In the genomic region with DNA sequence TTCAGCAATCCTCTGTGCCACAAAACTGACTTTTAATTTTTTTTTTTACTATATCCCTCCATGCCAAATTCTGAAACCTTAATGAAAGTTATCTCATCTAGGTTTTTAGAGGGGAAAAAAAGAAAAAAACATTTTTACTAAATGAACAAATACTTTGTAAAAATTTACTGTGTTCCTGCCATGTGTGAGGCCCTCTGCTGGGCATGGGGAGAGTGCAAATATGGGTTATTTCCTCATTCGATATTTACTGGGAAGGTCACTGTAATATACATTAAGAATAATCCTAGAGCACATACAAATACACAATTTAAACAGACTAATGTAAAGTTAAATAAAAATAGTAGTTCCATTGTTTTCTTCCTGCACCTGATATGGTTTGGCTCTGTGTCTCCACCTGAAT, we compare ENCODE assay signal across 18 cellular contexts.
DNase-seq lines count a peak whose midpoint lies in the region; ATAC-seq and TF ChIP-seq lines count a peak whose summit lies in the region.
"Had no signal": no experiment of that assay in that cellular context is flagged by ENCODE, and none has a peak within 500 bp of the region (broad histone marks: within the 10 kb centered on the region; RNA-seq: fewer than 3 reads in every experiment).

No MANE protein-coding gene starts in this region.

- no peak overlapping the region for H3K27ac Mint-ChIP-seq in endodermal cell
- H3K27ac Mint-ChIP-seq: CD4-positive, CD25-positive, alpha-beta regulatory T cell had no signal

- no peaks in the 10 kb centered on the region for H3K27me3 Mint-ChIP-seq in endodermal cell (ENCODE audit: insufficient read depth)
- H3K27me3 Mint-ChIP-seq: CD4-positive, CD25-positive, alpha-beta regulatory T cell had no signal

- in situ Hi-C loops in GM13977 (cut with MboI; ENCODE audit: low pct_unique_long_range_greater_than_20kb, low sequenced_read_pairs, unreplicated experiment) = no loop called here
- in situ Hi-C loops in KBM-7 (cut with MboI; ENCODE audit: low pct_unique_long_range_greater_than_20kb, low sequenced_read_pairs) = no loop called here

- ATAC-seq in PC-3 = no peak
- ATAC-seq: K562 had no signal

- H3K79me2 ChIP-seq in PC-3 (ENCODE audit: low read length) = no peaks in the 10 kb centered on the region

- CTCF ChIA-PET in PC-3 (lab: Charles Lee) = no interaction called here

- H3K4me1 Mint-ChIP-seq in endodermal cell = no peaks in the 10 kb centered on the region

- no peaks in the 10 kb centered on the region for H3K27me3 ChIP-seq in PC-3 (ENCODE audit: low read length)
- no peaks in the 10 kb centered on the region for H3K27me3 ChIP-seq in endodermal cell (ENCODE audit: control insufficient read depth, insufficient read depth, low read length, poor library complexity, severe bottlenecking)
- H3K27me3 ChIP-seq: right atrium auricular region, suprapubic skin had no signal

- whole genome bisulfite sequencing in endodermal cell (ENCODE audit: insufficient coverage in 1 of 2, insufficient read length in 1 of 2), 2 experiments = no CpG with 5 or more reads among the region's 1 CpG

- H3K27ac ChIP-seq in 22Rv1 = no peak overlapping the region
- no peak overlapping the region for H3K27ac ChIP-seq in PC-3 (ENCODE audit: low read length)
- H3K27ac ChIP-seq in endodermal cell (ENCODE audit: low read depth, low read length) = no peak overlapping the region
- H3K27ac ChIP-seq: right atrium auricular region, suprapubic skin had no signal

- H4K20me1 ChIP-seq in PC-3 (ENCODE audit: low read length) = no peaks in the 10 kb centered on the region

- intact Hi-C loops in PC-3 (cut with micrococcal nuclease) = no loop called here

- no peak overlapping the region for H2AFZ ChIP-seq in PC-3 (ENCODE audit: low read length)

- no peaks in the 10 kb centered on the region for H3F3A ChIP-seq in PC-3 (ENCODE audit: low read length, unreplicated experiment)

- H3K4me1 ChIP-seq in PC-3 (ENCODE audit: insufficient read depth, low read length) = no peaks in the 10 kb centered on the region
- H3K4me1 ChIP-seq in endodermal cell (ENCODE audit: control insufficient read depth, insufficient read depth, low read length) = no peaks in the 10 kb centered on the region
- H3K4me1 ChIP-seq: right atrium auricular region, suprapubic skin had no signal

- peak; percentile 67 for TF ChIP-seq CTCF in 22Rv1 (IDR thresholded peaks at IDR 0.05)
- TF ChIP-seq CTCF in GM13977 (IDR thresholded peaks at IDR 0.05; ENCODE audit: extremely low read depth, insufficient read depth, missing control alignments) = peak; percentile 3
- peak; percentile 30; the same call in 1 of the 2 replicates for TF ChIP-seq CTCF in PC-3 (conservative IDR thresholded peaks at IDR 0.05; ENCODE audit: low read depth, low read length)
- TF ChIP-seq CTCF in endodermal cell (conservative IDR thresholded peaks at IDR 0.05) = peak; percentile 71

- DNase-seq in GM13977 (ENCODE audit: low spot score) (no peak), PC-3 (no peak), endodermal cell (no peak), KBM-7 (no peak), dedifferentiated amniotic fluid mesenchymal stem cell (ENCODE audit: extremely low spot score) (no peak), cerebellum (ENCODE audit: low spot score) (no peak)
- DNase-seq in stimulated activated CD4-positive, alpha-beta T cell treated with anti-CD3 and anti-CD28 coated beads, Interleukin-12 subunit alpha, Interleukin-12 subunit beta, amount 100 ng/mL, for 4 hours = no peak
- DNase-seq: ACHN; caudate nucleus; CD4-positive, CD25-positive, alpha-beta regulatory T cell; effector memory CD4-positive, alpha-beta T cell; NCI-H69; occipital lobe; stimulated activated CD4-positive, alpha-beta T cell treated with anti-CD3 and anti-CD28 coated beads, Interleukin-15, amount 100 ng/mL, for 24 hours had no signal

- BruUV-seq in PC-3 (replicated peaks; lab: Mats Ljungman, UMichigan) = no TSS peak

- H3K9ac ChIP-seq in PC-3 (ENCODE audit: low read length) (no peak overlapping the region), endodermal cell (ENCODE audit: extremely low read depth, low read length, poor library complexity, severe bottlenecking) (no peak overlapping the region)

- H3K4me3 ChIP-seq in PC-3 (ENCODE audit: low read length) (no peak overlapping the region), endodermal cell (ENCODE audit: low read length) (no peak overlapping the region)
- H3K4me3 ChIP-seq: K562, right atrium auricular region, suprapubic skin had no signal

- POLR2A ChIA-PET in PC-3 (lab: Charles Lee; ENCODE audit: unreplicated experiment) = no interaction called here

- H3K9me2 ChIP-seq in PC-3 (replicated peaks; ENCODE audit: low read length) = no peaks in the 10 kb centered on the region

- no peak overlapping the region for H3K4me2 ChIP-seq in PC-3 (ENCODE audit: low read length)

- no peaks in the 10 kb centered on the region for H3K36me3 Mint-ChIP-seq in endodermal cell (ENCODE audit: low read depth)
- H3K36me3 Mint-ChIP-seq: CD4-positive, CD25-positive, alpha-beta regulatory T cell had no signal

- peaks cover 3% of the 10 kb centered on the region for H3K9me3 Mint-ChIP-seq in endodermal cell

- H3K4me3 Mint-ChIP-seq in endodermal cell = no peak overlapping the region
- H3K4me3 Mint-ChIP-seq: CD4-positive, CD25-positive, alpha-beta regulatory T cell had no signal

- H3K9me3 ChIP-seq in PC-3 (ENCODE audit: low read length) (0 out of 2 replicates have a peak, but pooled peaks cover 6% of the 10 kb centered on the region), endodermal cell (ENCODE audit: control insufficient read depth, low read length) (no peaks in the 10 kb centered on the region)
- H3K9me3 ChIP-seq: right atrium auricular region, suprapubic skin had no signal

- H3K36me3 ChIP-seq in PC-3 (ENCODE audit: low read depth, low read length) (no peaks in the 10 kb centered on the region), endodermal cell (ENCODE audit: control insufficient read depth, insufficient read depth, low read length) (no peaks in the 10 kb centered on the region)
- H3K36me3 ChIP-seq: right atrium auricular region, suprapubic skin had no signal

Comparison
In these comparisons a context has a peak if more than half of its experiments do, and no peak if none do; other contexts are left out.
1. CTCF ChIP-seq: peak in every context shown above with its lines; median percentile 71 in endodermal cell; 67 in 22Rv1; 30 in PC-3; 3 in GM13977.